Comparison of ENCODE assay signal across 14 cellular contexts in the genomic region with DNA sequence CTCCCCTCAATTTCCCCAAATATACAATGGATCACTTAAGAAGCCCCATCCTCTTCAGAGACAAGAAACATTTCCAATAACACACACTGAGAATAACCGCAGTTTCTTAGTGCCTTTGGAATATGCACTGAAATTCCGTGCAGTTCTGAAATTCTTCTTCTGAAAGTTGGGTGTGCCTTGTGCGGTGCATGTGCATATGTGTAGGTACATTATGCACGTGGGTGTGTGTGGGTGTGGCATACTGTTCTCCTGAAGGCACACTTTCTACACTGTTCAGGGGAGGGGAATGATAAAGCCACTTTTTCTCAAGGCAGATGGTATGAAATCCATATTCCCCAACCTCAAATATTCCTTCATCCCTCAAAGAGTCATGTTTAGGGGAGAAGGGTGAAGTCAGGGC. TPM values are rescaled to one million over a fixed set of nuclear protein-coding genes. Genes with fewer than 3 reads are reported as not detected.
DNase-seq lines count a peak whose midpoint lies in the region; ATAC-seq, FAIRE-seq and TF ChIP-seq lines count a peak whose summit lies in the region.
"Had no signal": no experiment of that assay in that cellular context is flagged by ENCODE, and none has a peak within 500 bp of the region (broad histone marks: within the 10 kb centered on the region; RNA-seq: fewer than 3 reads in every experiment).

No MANE protein-coding gene starts in this region.

- no peak overlapping the region for H2AK5ac ChIP-seq in H9 (ENCODE audit: insufficient read length, low read length)

- H2BK12ac ChIP-seq in H9 (ENCODE audit: insufficient read length, low read depth, low read length) = no peak overlapping the region

- H3K9me3 ChIP-seq in H9 (ENCODE audit: control insufficient read depth, low read depth, low read length) (no peaks in the 10 kb centered on the region), PC-9 (ENCODE audit: insufficient read depth, low read depth) (0 out of 2 replicates have a peak, but pooled peaks cover 2% of the 10 kb centered on the region), endothelial cell of umbilical vein (replicated peaks; ENCODE audit: control insufficient read depth, insufficient read depth, low read length) (no peaks in the 10 kb centered on the region)
- H3K9me3 ChIP-seq: left ventricle myocardium inferior had no signal

- H3K27me3 Mint-ChIP-seq in H9 (ENCODE audit: low read depth) = peaks cover 17% of the 10 kb centered on the region
- peaks cover 38% of the 10 kb centered on the region for H3K27me3 Mint-ChIP-seq in nephron progenitor cell (ENCODE audit: low read depth, poor library complexity)

- H2BK15ac ChIP-seq in H9 (ENCODE audit: low read depth, low read length) = no peak overlapping the region

- H3K4me2 ChIP-seq in H9 (ENCODE audit: insufficient read depth, insufficient read length, low read length) (peak overlapping the region; percentile 72), PC-9 (peak overlapping the region; percentile 82), endothelial cell of umbilical vein (ENCODE audit: insufficient read depth, low read length) (no peak overlapping the region)

- DNase-seq in H9 (no peak), PC-9 (no peak), endothelial cell of umbilical vein (ENCODE audit: low read depth, low spot score) (no peak), nephron progenitor cell (no peak), NCI-H187 treated with DMSO at 0.1 percent for 48 hours (lab: John Stamatoyannopoulos, UW) (no peak), GM19239 (ENCODE audit: insufficient read length, low spot score) (no peak)
- DNase-seq: cerebellar nuclear complex; HFFc6; Karpas-422; left ventricle myocardium inferior; posterior cingulate gyrus; stimulated activated CD4-positive, alpha-beta T cell treated with anti-CD3 and anti-CD28 coated beads, Interleukin-1b, Interleukin-23, amount 100 ng/mL, for 48 hours; T-helper 9 cell had no signal

- H2BK5ac ChIP-seq in H9 (ENCODE audit: insufficient read length, low read length) = no peak overlapping the region

- 0 out of 2 replicates have a peak, but pooled peaks cover 2% of the 10 kb centered on the region for H3K79me2 ChIP-seq in H9 (ENCODE audit: insufficient read depth, low read length)
- H3K79me2 ChIP-seq in PC-9 (ENCODE audit: low read depth) = peaks cover 56% of the 10 kb centered on the region
- no peaks in the 10 kb centered on the region for H3K79me2 ChIP-seq in endothelial cell of umbilical vein (ENCODE audit: control insufficient read depth, insufficient read depth, low read length)

- TF ChIP-seq CTCF in H9 (conservative IDR thresholded peaks at IDR 0.05) = no peak
- no peak for TF ChIP-seq CTCF in PC-9 (conservative IDR thresholded peaks at IDR 0.05)
- TF ChIP-seq CTCF in endothelial cell of umbilical vein (IDR thresholded peaks at IDR 0.05; ENCODE audit: extremely low read depth in 1 of 2, insufficient read depth in 1 of 2, low read depth in 1 of 2, low read length in 2 of 2) = no peak
- TF ChIP-seq CTCF in nephron progenitor cell (IDR thresholded peaks at IDR 0.05) = no peak

- H3K9me2 ChIP-seq in PC-9 (ENCODE audit: insufficient read depth) = peaks cover 2% of the 10 kb centered on the region; the same call in 1 of the 2 replicates

- H3K14ac ChIP-seq in H9 (ENCODE audit: insufficient read depth, low read length) = no peak overlapping the region

- H3K4me3 ChIP-seq in PC-9 (peak overlapping the region; percentile 74), endothelial cell of umbilical vein (replicated peaks in 1 of 3; ENCODE audit: insufficient read depth in 1 of 3, low read depth in 1 of 3, low read length in 3 of 3) (no peak overlapping the region)

- no peak for TF ChIP-seq POLR2A in endothelial cell of umbilical vein (IDR thresholded peaks at IDR 0.05; ENCODE audit: low read depth, low read length)

- no peaks in the 10 kb centered on the region; the same call in 1 of the 2 replicates for H3K4me1 ChIP-seq in H9 (ENCODE audit: insufficient read depth, low read length)
- H3K4me1 ChIP-seq in PC-9 (replicated peaks; ENCODE audit: insufficient read depth) = peaks cover 35% of the 10 kb centered on the region
- peaks cover 3% of the 10 kb centered on the region for H3K4me1 ChIP-seq in endothelial cell of umbilical vein (ENCODE audit: control insufficient read depth, extremely low read depth, insufficient read depth, low read length)

- ATAC-seq in GM21723 (IDR thresholded peaks at IDR 0.05; ENCODE audit: unreplicated experiment) = no peak

- no peaks in the 10 kb centered on the region; a peak in 1 of 5 replicates for H3K9me3 Mint-ChIP-seq in H9
- H3K9me3 Mint-ChIP-seq in nephron progenitor cell = peaks cover 4% of the 10 kb centered on the region
- H3K9me3 Mint-ChIP-seq: HFFc6 had no signal

- H3K36me3 Mint-ChIP-seq in H9 (ENCODE audit: insufficient read depth in 1 of 3, low read depth in 3 of 3) (no peaks in the 10 kb centered on the region), nephron progenitor cell (ENCODE audit: low read depth) (no peaks in the 10 kb centered on the region)

- H3K23ac ChIP-seq in H9 (ENCODE audit: insufficient read length, low read depth, low read length) = no peak overlapping the region

- CTCF ChIA-PET in PC-9 (lab: Charles Lee) = no interaction called here
- CTCF ChIA-PET in endothelial cell of umbilical vein (lab: Charles Lee) = no interaction called here

- POLR2A ChIA-PET in PC-9 (lab: Charles Lee; ENCODE audit: unreplicated experiment) = no interaction called here
- POLR2A ChIA-PET in endothelial cell of umbilical vein (lab: Charles Lee) = no interaction called here

- no peak overlapping the region for H3K4ac ChIP-seq in H9 (ENCODE audit: low read depth, low read length)

- no peaks in the 10 kb centered on the region for H3K9me1 ChIP-seq in endothelial cell of umbilical vein (replicated peaks; ENCODE audit: control insufficient read depth, extremely low read depth, insufficient read depth, low read length)

- no peaks in the 10 kb centered on the region for H4K20me1 ChIP-seq in H9 (ENCODE audit: control insufficient read depth, insufficient read depth, insufficient read length)
- H4K20me1 ChIP-seq in PC-9 (ENCODE audit: insufficient read depth) = no peaks in the 10 kb centered on the region
- no peaks in the 10 kb centered on the region for H4K20me1 ChIP-seq in endothelial cell of umbilical vein (replicated peaks; ENCODE audit: control insufficient read depth, extremely low read depth, insufficient read depth, low read length)

- peaks cover 15% of the 10 kb centered on the region for H3F3A ChIP-seq in PC-9 (ENCODE audit: insufficient read depth, low read depth)

- peaks cover 20% of the 10 kb centered on the region for H3K36me3 ChIP-seq in PC-9 (ENCODE audit: low read depth)
- no peaks in the 10 kb centered on the region for H3K36me3 ChIP-seq in endothelial cell of umbilical vein (ENCODE audit: control insufficient read depth in 2 of 2, extremely low read depth in 1 of 2, insufficient read depth in 2 of 2, low read length in 2 of 2)
- H3K36me3 ChIP-seq: left ventricle myocardium inferior had no signal

- H3K27me3 ChIP-seq in H9 (ENCODE audit: insufficient read depth, low read length) (peaks cover 6% of the 10 kb centered on the region; the same call in 1 of the 2 replicates), PC-9 (ENCODE audit: insufficient read depth, low read depth) (no peaks in the 10 kb centered on the region), endothelial cell of umbilical vein (ENCODE audit: control insufficient read depth in 2 of 2, insufficient read depth in 2 of 2, low read length in 2 of 2) (peaks cover 24 to 35% of the 10 kb centered on the region in 2 experiments)

- H3K9ac ChIP-seq in H9 (ENCODE audit: extremely low read depth, insufficient read length, low read length) = no peak overlapping the region
- H3K9ac ChIP-seq in endothelial cell of umbilical vein (replicated peaks; ENCODE audit: extremely low read depth, insufficient read depth, low read length) = no peak overlapping the region

- no peak overlapping the region for H2BK20ac ChIP-seq in H9 (ENCODE audit: low read depth, low read length, poor library complexity, severe bottlenecking)

- H2AFZ ChIP-seq in H9 (ENCODE audit: low read length) = no peak overlapping the region
- no peak overlapping the region; the same call in 1 of the 2 replicates for H2AFZ ChIP-seq in PC-9
- H2AFZ ChIP-seq in endothelial cell of umbilical vein (ENCODE audit: low read depth, low read length) = no peak overlapping the region

- no peak overlapping the region for H3K18ac ChIP-seq in H9 (ENCODE audit: insufficient read length, low read depth, low read length)

- H3K27ac Mint-ChIP-seq in H9 = no peak overlapping the region
- no peak overlapping the region for H3K27ac Mint-ChIP-seq in nephron progenitor cell
- H3K27ac Mint-ChIP-seq: HFFc6 had no signal

- H3K4me3 Mint-ChIP-seq in H9 (peak overlapping the region; percentile 82 to 90; a peak in 4 of 5 replicates), nephron progenitor cell (peak overlapping the region; percentile 95)

- H4K5ac ChIP-seq in H9 (ENCODE audit: insufficient read length, low read depth, low read length) = no peak overlapping the region

- no peak overlapping the region for H3T11ph ChIP-seq in H9 (ENCODE audit: low read length)

- no peak overlapping the region for H3K56ac ChIP-seq in H9 (ENCODE audit: insufficient read length, low read depth, low read length)

- dilution Hi-C loops in endothelial cell of umbilical vein (cut with MboI; ENCODE audit: extremely low pct_ligation_motif_present, low sequenced_read_pairs) = no loop called here

- no peak overlapping the region for H2BK120ac ChIP-seq in H9 (ENCODE audit: low read depth, low read length, poor library complexity, severe bottlenecking)

- H3K27ac ChIP-seq in H9 (ENCODE audit: insufficient read length, low read depth, low read length) = no peak overlapping the region
- no peak overlapping the region; the same call in 1 of the 2 replicates for H3K27ac ChIP-seq in PC-9
- H3K27ac ChIP-seq in endothelial cell of umbilical vein (ENCODE audit: insufficient read depth, low read depth, low read length) = no peak overlapping the region
- H3K27ac ChIP-seq: left ventricle myocardium inferior had no signal

- intact Hi-C loops in PC-9 (cut with micrococcal nuclease; ENCODE audit: unreplicated experiment) (loop anchor here (2.0 to 5.0 kb wide), 4 partner anchors 57 to 470 kb away; partner anchors contain the start of genes ACAT1 and C11orf65), endothelial cell of umbilical vein (cut with micrococcal nuclease) (loop anchor here (2.0 to 5.0 kb wide), 3 partner anchors 93 to 370 kb away; partner anchors contain the start of genes ATM, C11orf65, NPAT and POGLUT3)

- FAIRE-seq in endothelial cell of umbilical vein (lab: Jason Lieb, UNC) (no peak), GM19239 (lab: Jason Lieb, UNC) (no peak)

- H3K79me1 ChIP-seq in H9 (ENCODE audit: insufficient read depth, low read depth, low read length, poor library complexity, severe bottlenecking) = no peaks in the 10 kb centered on the region

- no CpG with 5 or more reads among the region's 4 CpGs for WGBS in H9 (ENCODE audit: extremely low coverage, insufficient read length, low lambda C conversion rate)

- H3K4me1 Mint-ChIP-seq in H9 = peaks cover 29 to 31% of the 10 kb centered on the region in 2 experiments
- H3K4me1 Mint-ChIP-seq in nephron progenitor cell = peaks cover 54% of the 10 kb centered on the region

- H4K91ac ChIP-seq in H9 (ENCODE audit: insufficient read length, low read depth, low read length) = no peak overlapping the region

- H4K8ac ChIP-seq in H9 (replicated peaks; ENCODE audit: insufficient read length, low read depth, low read length) = no peak overlapping the region

- peaks cover 10% of the 10 kb centered on the region for H3K23me2 ChIP-seq in H9 (ENCODE audit: insufficient read length, low read depth, low read length, poor library complexity, severe bottlenecking)

- no TSS peak for BruUV-seq in PC-9 (replicated peaks; lab: Mats Ljungman, UMichigan)
- BruUV-seq in endothelial cell of umbilical vein (replicated peaks; lab: Mats Ljungman, UMichigan) = no TSS peak

RNA-seq across cellular contexts. Expression of gene EXPH5, which starts 1.7 kb away (rescaled TPM):
- total RNA-seq in H9 (2021) (3.1 and 4.0 TPM in 2 replicates), PC-9 (2021) (23.3 and 36.3 TPM in 2 replicates), endothelial cell of umbilical vein (0.09 TPM in 1 of 2 replicates, not detected in the other)
- polyA plus RNA-seq in endothelial cell of umbilical vein = 0.02 and 0.03 TPM in 2 replicates
- polyA plus RNA-seq in endothelial cell of umbilical vein (2011; cell fraction: cytosol; rRNA removed) = 0.01 TPM in 1 of 2 replicates, not detected in the other
- polyA plus RNA-seq in endothelial cell of umbilical vein (2011; cell fraction: nucleus; rRNA removed) = 0.03 TPM in 1 of 2 replicates, not detected in the other
- polyA plus RNA-seq in endothelial cell of umbilical vein (2012) = not detected in 2 replicates
- polyA minus RNA-seq in endothelial cell of umbilical vein = 0.02 and 0.12 TPM in 2 replicates
- 2.3 TPM for polyA minus RNA-seq in endothelial cell of umbilical vein (2011; cell fraction: cytosol; rRNA and poly(A)+ RNA removed)
- 0.10 and 0.24 TPM in 2 replicates for polyA minus RNA-seq in endothelial cell of umbilical vein (2011; cell fraction: nucleus; rRNA and poly(A)+ RNA removed)
